8 cellular contexts compared by ENCODE assay signal in the genomic region with DNA sequence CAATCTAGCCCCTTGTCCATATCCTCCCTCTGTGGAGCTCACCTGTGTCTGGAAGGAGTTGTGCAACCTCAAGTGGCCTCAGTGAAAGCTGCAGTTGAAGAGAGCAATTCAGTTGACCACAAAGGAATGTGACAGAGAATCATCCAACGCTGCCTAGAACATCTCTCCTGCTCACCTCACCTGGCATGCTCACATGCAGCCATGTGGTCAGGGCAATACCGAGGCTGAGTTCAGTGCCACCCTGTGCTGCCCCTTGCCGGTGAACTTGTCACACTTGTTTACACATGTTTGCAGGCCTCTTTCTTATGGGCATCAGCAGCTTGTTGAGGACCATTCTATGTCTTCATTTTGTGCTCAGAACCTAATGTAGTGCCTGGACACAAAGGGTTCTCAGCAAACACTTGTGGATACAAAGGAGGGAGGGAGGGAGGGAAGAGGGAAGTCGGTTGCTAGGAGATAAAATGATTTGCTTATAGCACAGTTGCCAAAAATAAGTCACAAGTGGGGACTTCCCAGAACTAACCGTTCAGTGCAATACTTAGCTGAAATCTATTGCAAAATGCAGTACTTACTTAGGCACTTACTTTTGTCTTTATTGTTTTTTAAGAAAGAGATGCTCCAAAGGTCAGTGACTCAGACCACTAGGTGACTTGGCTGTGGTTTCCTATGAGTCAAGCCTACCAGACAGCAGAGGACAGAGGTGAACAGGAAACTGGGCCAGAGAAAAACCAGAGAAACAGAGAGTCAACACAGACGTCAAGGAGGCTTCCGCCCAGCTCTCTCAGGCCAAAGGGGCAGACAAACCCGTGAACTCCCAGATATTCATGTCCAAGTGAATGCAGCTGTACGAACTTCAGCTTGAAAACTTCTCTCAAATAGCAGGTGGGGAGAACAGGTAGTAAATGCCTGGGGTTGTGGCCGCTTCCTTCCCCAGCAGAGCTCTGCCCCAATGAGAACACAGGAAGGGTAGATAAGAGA.
DNase-seq lines count a peak whose midpoint lies in the region; ATAC-seq and TF ChIP-seq lines count a peak whose summit lies in the region.

No MANE protein-coding gene starts in this region.

- peak overlapping the region; percentile 70 for H3K4me2 ChIP-seq in OCI-LY3 (ENCODE audit: low read length)

- H4K20me1 ChIP-seq in OCI-LY3 (ENCODE audit: insufficient read depth, low read length), result no peaks in the 10 kb centered on the region

- peak overlapping the region; percentile 92 for H3K27ac Mint-ChIP-seq in chondrocyte (ENCODE audit: unreplicated experiment)

- H3K4me3 ChIP-seq in OCI-LY3 (ENCODE audit: low read length) (peak overlapping the region; percentile 38), lung (no peak overlapping the region), tibial artery (no peak overlapping the region)

- H2AFZ ChIP-seq in OCI-LY3 (ENCODE audit: low read depth, low read length), result peak overlapping the region; percentile 95

- TF ChIP-seq CTCF in OCI-LY3 (IDR thresholded peaks at IDR 0.05; ENCODE audit: low read depth, low read length) (peak; percentile 52), chondrocyte (IDR thresholded peaks at IDR 0.05) (no peak), lung (IDR thresholded peaks at IDR 0.05; ENCODE audit: control extremely low read depth, extremely low read depth) (no peak), tibial artery (IDR thresholded peaks at IDR 0.05) (no peak)

- H3K9ac ChIP-seq in OCI-LY3 (ENCODE audit: low read length), result peak overlapping the region; percentile 10; the same call in 1 of the 2 replicates

- H3K36me3 Mint-ChIP-seq in chondrocyte (ENCODE audit: low read depth), result peaks cover 4% of the 10 kb centered on the region

- no peaks in the 10 kb centered on the region for H3K36me3 ChIP-seq in OCI-LY3 (replicated peaks; ENCODE audit: low read depth, low read length)
- no peaks in the 10 kb centered on the region for H3K36me3 ChIP-seq in lung (ENCODE audit: control insufficient read depth in 2 of 2, insufficient read depth in 2 of 2, low read length in 2 of 2)
- no peaks in the 10 kb centered on the region for H3K36me3 ChIP-seq in tibial artery

- H3K27me3 ChIP-seq in OCI-LY3 (ENCODE audit: low read depth, low read length), result no peaks in the 10 kb centered on the region
- no peaks in the 10 kb centered on the region for H3K27me3 ChIP-seq in lung (ENCODE audit: control insufficient read depth, insufficient read depth)
- no peaks in the 10 kb centered on the region for H3K27me3 ChIP-seq in tibial artery

- 13 to 14% methylated on average over 10 of the region's 10 CpGs for WGBS in lung, 2 donors

- intact Hi-C loops in tibial artery (cut with DNase I; ENCODE audit: low total_unique reads), result loop anchor here (2.0 kb wide), 1 partner anchor 29 kb away; no protein-coding TSS in a partner anchor

- peak; percentile 96 for ATAC-seq in GM19372 (IDR thresholded peaks at IDR 0.05; ENCODE audit: low read depth, unreplicated experiment)
- ATAC-seq in HG03432 (IDR thresholded peaks at IDR 0.05; ENCODE audit: unreplicated experiment), result peak; percentile 98
- ATAC-seq in lung (ENCODE audit: insufficient read depth, low FRiP score), result peak; percentile 88

- H3K79me2 ChIP-seq in OCI-LY3 (ENCODE audit: low read length), result no peaks in the 10 kb centered on the region

- H3K27me3 Mint-ChIP-seq in chondrocyte (ENCODE audit: low read depth), result no peaks in the 10 kb centered on the region

- peaks cover 16% of the 10 kb centered on the region for H3K9me3 Mint-ChIP-seq in chondrocyte (ENCODE audit: low read depth)

- H3K9me3 ChIP-seq in OCI-LY3 (ENCODE audit: insufficient read depth, low read length), result no peaks in the 10 kb centered on the region
- no peaks in the 10 kb centered on the region for H3K9me3 ChIP-seq in lung (ENCODE audit: control insufficient read depth in 2 of 2, insufficient read depth in 1 of 2, low read length in 1 of 2)
- H3K9me3 ChIP-seq in tibial artery, result no peaks in the 10 kb centered on the region

- peaks cover 62% of the 10 kb centered on the region for H3K4me1 Mint-ChIP-seq in chondrocyte (ENCODE audit: low read depth)

- DNase-seq in DMS53 treated with DMSO at 0.1 percent for 48 hours (lab: John Stamatoyannopoulos, UW; ENCODE audit: unreplicated experiment), result peak; percentile 45
- DNase-seq in chondrocyte (ENCODE audit: low spot score), result no peak
- peak; percentile 86 for DNase-seq in lung (ENCODE audit: low spot score)
- DNase-seq in tibial artery, result peak; percentile 89
- DNase-seq in central memory CD4-positive, alpha-beta T cell, result no peak

- H3K27ac ChIP-seq in OCI-LY3 (ENCODE audit: low read length) (peak overlapping the region; percentile 43), lung (ENCODE audit: low read depth in 1 of 2, low read length in 1 of 2) (peak overlapping the region; percentile 83 to 96), tibial artery (peak overlapping the region; percentile 62 to 64)

- H3K4me1 ChIP-seq in OCI-LY3 (ENCODE audit: low read length), result peaks cover 29% of the 10 kb centered on the region
- H3K4me1 ChIP-seq in lung (ENCODE audit: control insufficient read depth in 2 of 2, insufficient read depth in 2 of 2, low read length in 2 of 2), result peaks cover 20 to 40% of the 10 kb centered on the region in 2 donors
- H3K4me1 ChIP-seq in tibial artery, result peaks cover 0 to 62% (median 44%) of the 10 kb centered on the region in 4 donors

- H3K4me3 Mint-ChIP-seq in chondrocyte (ENCODE audit: unreplicated experiment), result no peak overlapping the region

Comparison
In these comparisons a context has a peak if more than half of its experiments do, and no peak if none do; other contexts are left out.
1. DNase-seq: peak in DMS53 treated with DMSO at 0.1 percent for 48 hours (single experiment), lung (single experiment) and tibial artery (2 of 2); none in chondrocyte (single experiment) and central memory CD4-positive, alpha-beta T cell (single experiment).
2. Peak in every context shown above with its lines, with median percentiles within 50 percentile points of each other: ATAC-seq and H3K27ac ChIP-seq.